In the genomic region with DNA sequence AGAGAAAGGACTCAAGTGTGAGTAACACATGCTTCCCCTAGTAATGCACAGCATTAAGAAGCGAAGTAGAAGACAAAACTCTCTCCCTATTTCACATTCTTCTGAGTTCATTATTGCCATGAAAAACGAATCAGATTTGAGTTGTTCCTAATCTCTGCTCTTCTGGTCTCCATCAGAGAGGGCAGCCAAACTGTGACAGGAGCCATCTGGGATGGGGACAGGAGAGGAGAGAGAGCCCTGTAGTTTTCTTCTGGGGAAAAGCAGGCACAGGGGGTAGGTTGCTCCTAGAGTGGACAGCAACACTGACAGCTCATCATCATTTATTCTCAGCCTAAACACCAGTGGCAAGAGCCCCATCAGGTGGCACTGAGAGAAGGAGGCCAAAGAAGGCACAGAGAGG, we compare ENCODE assay signal across 1 cellular context.
TF ChIP-seq lines count a peak whose summit lies in the region.

No MANE protein-coding gene starts in this region.

TF ChIP-seq in IMR-90, 13 proteins besides CTCF, POLR2A, EP300 and RAD21:
- TF ChIP-seq CHD1 (IDR thresholded peaks at IDR 0.05; ENCODE audit: low read depth, low read length) (no peak), CEBPB (IDR thresholded peaks at IDR 0.05; ENCODE audit: low read depth, low read length) (no peak), RCOR1 (IDR thresholded peaks at IDR 0.05; ENCODE audit: insufficient replicate concordance, low read length) (no peak), MXI1 (IDR thresholded peaks at IDR 0.05; ENCODE audit: borderline replicate concordance, low read depth, low read length) (no peak), MAFK (IDR thresholded peaks at IDR 0.05; ENCODE audit: low read depth, low read length) (no peak), BHLHE40 (IDR thresholded peaks at IDR 0.05; ENCODE audit: low read depth, low read length) (no peak), SMC3 (IDR thresholded peaks at IDR 0.05; ENCODE audit: low read depth, low read length) (no peak), FOS (IDR thresholded peaks at IDR 0.05; ENCODE audit: low read depth, low read length) (no peak), RFX5 (IDR thresholded peaks at IDR 0.05; ENCODE audit: low read depth, low read length) (no peak)
- TF ChIP-seq, protein P1, sequence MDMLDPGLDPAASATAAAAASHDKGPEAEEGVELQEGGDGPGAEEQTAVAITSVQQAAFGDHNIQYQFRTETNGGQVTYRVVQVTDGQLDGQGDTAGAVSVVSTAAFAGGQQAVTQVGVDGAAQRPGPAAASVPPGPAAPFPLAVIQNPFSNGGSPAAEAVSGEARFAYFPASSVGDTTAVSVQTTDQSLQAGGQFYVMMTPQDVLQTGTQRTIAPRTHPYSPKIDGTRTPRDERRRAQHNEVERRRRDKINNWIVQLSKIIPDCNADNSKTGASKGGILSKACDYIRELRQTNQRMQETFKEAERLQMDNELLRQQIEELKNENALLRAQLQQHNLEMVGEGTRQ (IDR thresholded peaks at IDR 0.05; ENCODE audit: low read depth, low read length), result no peak
- TF ChIP-seq, protein P2, sequence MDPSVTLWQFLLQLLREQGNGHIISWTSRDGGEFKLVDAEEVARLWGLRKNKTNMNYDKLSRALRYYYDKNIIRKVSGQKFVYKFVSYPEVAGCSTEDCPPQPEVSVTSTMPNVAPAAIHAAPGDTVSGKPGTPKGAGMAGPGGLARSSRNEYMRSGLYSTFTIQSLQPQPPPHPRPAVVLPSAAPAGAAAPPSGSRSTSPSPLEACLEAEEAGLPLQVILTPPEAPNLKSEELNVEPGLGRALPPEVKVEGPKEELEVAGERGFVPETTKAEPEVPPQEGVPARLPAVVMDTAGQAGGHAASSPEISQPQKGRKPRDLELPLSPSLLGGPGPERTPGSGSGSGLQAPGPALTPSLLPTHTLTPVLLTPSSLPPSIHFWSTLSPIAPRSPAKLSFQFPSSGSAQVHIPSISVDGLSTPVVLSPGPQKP (IDR thresholded peaks at IDR 0.05; ENCODE audit: borderline replicate concordance, low read depth, low read length), result no peak
